2 cellular contexts compared by ENCODE assay signal in genomic region chr11:10038916-10039315, GRCh38.
TF ChIP-seq lines count a peak whose summit lies in the region.

No MANE protein-coding gene starts in this region.

TF ChIP-seq in K562, 482 proteins besides CTCF, POLR2A, EP300 and RAD21 (continued from another document):
- no peak for TF ChIP-seq FOS (IDR thresholded peaks at IDR 0.05; ENCODE audit: extremely low read depth, insufficient read length)
- TF ChIP-seq C11orf30 (IDR thresholded peaks at IDR 0.05; ENCODE audit: low read depth) = peak; percentile 45; the same call in 1 of the 2 replicates
- peak; percentile 56 for TF ChIP-seq ZNF316 (IDR thresholded peaks at IDR 0.05)

TF ChIP-seq in SK-N-SH, 30 proteins besides CTCF, POLR2A, EP300 and RAD21 (continued from another document):
- TF ChIP-seq ZBTB33 (IDR thresholded peaks at IDR 0.05; ENCODE audit: borderline replicate concordance, low read depth) (no peak), USF1 (IDR thresholded peaks at IDR 0.05; ENCODE audit: borderline replicate concordance, low read depth) (no peak)
